15 cellular contexts compared by ENCODE assay signal in the genomic region with DNA sequence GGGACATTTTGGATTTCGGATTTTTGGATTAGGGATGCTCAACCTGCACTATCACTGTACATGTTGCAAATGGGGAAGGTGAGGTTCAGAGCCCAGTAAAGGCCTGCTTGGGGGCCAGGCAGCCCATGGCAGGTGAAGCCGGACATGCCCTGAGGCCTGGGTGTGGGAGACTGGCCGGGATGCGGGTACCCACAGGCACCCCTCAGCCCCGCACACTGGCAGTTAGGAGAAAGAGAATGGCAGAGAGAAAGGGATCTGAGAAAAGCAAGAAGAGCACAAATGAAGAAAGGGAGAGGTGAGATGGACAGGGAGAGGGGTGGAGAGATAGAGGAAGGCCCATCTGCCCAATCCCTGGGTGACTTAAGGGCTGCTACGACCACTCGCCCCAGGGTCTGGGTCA. TPM values are rescaled to one million over a fixed set of nuclear protein-coding genes. Genes with fewer than 3 reads are reported as not detected.
DNase-seq lines count a peak whose midpoint lies in the region; FAIRE-seq and TF ChIP-seq lines count a peak whose summit lies in the region.
"Had no signal": no experiment of that assay in that cellular context is flagged by ENCODE, and none has a peak within 500 bp of the region (broad histone marks: within the 10 kb centered on the region; RNA-seq: fewer than 3 reads in every experiment).

No MANE protein-coding gene starts in this region.

- no peaks in the 10 kb centered on the region for H3K9me3 Mint-ChIP-seq in type B pancreatic cell

- H3K9ac ChIP-seq in H1 (replicated peaks in 1 of 4; ENCODE audit: extremely low read depth in 1 of 4, low read depth in 3 of 4, low read length in 3 of 4) (no peak overlapping the region), neuronal stem cell (ENCODE audit: low read depth, low read length, poor library complexity) (no peak overlapping the region)

- H4K91ac ChIP-seq in H1 (replicated peaks; ENCODE audit: insufficient read length, low read length): no peak overlapping the region
- H4K91ac ChIP-seq in neuronal stem cell (ENCODE audit: low read depth, low read length, poor library complexity): no peak overlapping the region

- H4K20me1 ChIP-seq in PC-9 (ENCODE audit: insufficient read depth): no peaks in the 10 kb centered on the region
- H4K20me1 ChIP-seq in H1 (replicated peaks in 1 of 2; ENCODE audit: control insufficient read depth in 1 of 2, insufficient read depth in 2 of 2, low read length in 2 of 2): no peaks in the 10 kb centered on the region
- H4K20me1 ChIP-seq: BLaER1 treated with 17β-estradiol and CSF1 and Interleukin-3, amounts not matched to agents 10 nM and 100 nM had no signal

- H3K4me3 ChIP-seq in PC-9: no peak overlapping the region
- H3K4me3 ChIP-seq in H1 (ENCODE audit: extremely low read depth in 1 of 4, insufficient read depth in 2 of 4, low read depth in 3 of 4, low read length in 4 of 4): no peak overlapping the region
- H3K4me3 ChIP-seq in neuronal stem cell (ENCODE audit: low read length in 2 of 2): no peak overlapping the region
- no peak overlapping the region for H3K4me3 ChIP-seq in A673 (ENCODE audit: low read depth, low read length, poor library complexity, severe bottlenecking)
- H3K4me3 ChIP-seq: BLaER1 treated with 17β-estradiol and CSF1 and Interleukin-3, amounts not matched to agents 10 nM and 100 nM; HAP-1 had no signal

- TF ChIP-seq POLR2A in H1 (IDR thresholded peaks at IDR 0.05; ENCODE audit: control extremely low read depth in 1 of 2, low read depth in 2 of 2, low read length in 2 of 2): no peak

- peak overlapping the region; percentile 93 for H3K27ac ChIP-seq in PC-9
- H3K27ac ChIP-seq in H1 (ENCODE audit: low read depth, low read length): no peak overlapping the region
- H3K27ac ChIP-seq in neuronal stem cell (replicated peaks; ENCODE audit: low read length): no peak overlapping the region
- no peak overlapping the region for H3K27ac ChIP-seq in A673 (ENCODE audit: low read depth, low read length, poor library complexity, severe bottlenecking)

- H3K14ac ChIP-seq in H1 (ENCODE audit: insufficient read length) (no peak overlapping the region), neuronal stem cell (ENCODE audit: low read length) (no peak overlapping the region)

- no peak for TF ChIP-seq RAD21 in H1 (IDR thresholded peaks at IDR 0.05 in 1 of 2, conservative IDR thresholded peaks at IDR 0.05 in 1 of 2; ENCODE audit: low read depth in 2 of 2, low read length in 2 of 2)

- H3K56ac ChIP-seq in H1 (replicated peaks; ENCODE audit: insufficient read length, low read depth, low read length): no peak overlapping the region

- no peaks in the 10 kb centered on the region for H3K36me3 Mint-ChIP-seq in type B pancreatic cell

- H3K23me2 ChIP-seq in H1 (ENCODE audit: low read depth, low read length): no peaks in the 10 kb centered on the region

- H3K4ac ChIP-seq in H1 (replicated peaks; ENCODE audit: insufficient read length, low read depth, low read length) (no peak overlapping the region), neuronal stem cell (ENCODE audit: low read length) (no peak overlapping the region)

- no peaks in the 10 kb centered on the region for H3K36me3 ChIP-seq in PC-9 (ENCODE audit: low read depth)
- H3K36me3 ChIP-seq in H1 (ENCODE audit: control insufficient read depth in 2 of 4, insufficient read depth in 4 of 4, low read length in 3 of 4): no peaks in the 10 kb centered on the region
- no peaks in the 10 kb centered on the region for H3K36me3 ChIP-seq in neuronal stem cell (replicated peaks in 1 of 2; ENCODE audit: control insufficient read depth in 2 of 2, insufficient read depth in 2 of 2, low read length in 2 of 2)
- H3K36me3 ChIP-seq in A673 (ENCODE audit: insufficient read depth, low read length, poor library complexity, severe bottlenecking): no peaks in the 10 kb centered on the region
- H3K36me3 ChIP-seq: BLaER1 treated with 17β-estradiol and CSF1 and Interleukin-3, amounts not matched to agents 10 nM and 100 nM; HAP-1 had no signal

- 91% methylated on average over 7 of the region's 7 CpGs; no CpG with 5 or more reads in 1 of the 2 experiments for WGBS in H1 (ENCODE audit: extremely low coverage in 1 of 2, insufficient coverage in 1 of 2, insufficient read length in 1 of 2, insufficient replicate concordance in 2 of 2, low coverage in 1 of 2, low lambda C conversion rate in 2 of 2, missing lambda C conversion rate in 1 of 2), 2 experiments
- no CpG with 5 or more reads among the region's 7 CpGs for WGBS in neuronal stem cell (ENCODE audit: extremely low coverage in 2 of 2, insufficient read length in 2 of 2, insufficient replicate concordance in 1 of 2), 2 donors

- no peaks in the 10 kb centered on the region for H3K27me3 ChIP-seq in PC-9 (ENCODE audit: insufficient read depth, low read depth)
- H3K27me3 ChIP-seq in H1 (replicated peaks in 1 of 4; ENCODE audit: control insufficient read depth in 3 of 4, extremely low read depth in 1 of 4, insufficient read depth in 3 of 4, low read length in 3 of 4): no peaks in the 10 kb centered on the region
- H3K27me3 ChIP-seq in neuronal stem cell (ENCODE audit: control insufficient read depth in 3 of 3, insufficient read depth in 3 of 3, low read depth in 1 of 3, low read length in 3 of 3): no peaks in the 10 kb centered on the region
- no peaks in the 10 kb centered on the region for H3K27me3 ChIP-seq in A673 (replicated peaks; ENCODE audit: insufficient read depth, low read depth, low read length, poor library complexity)
- H3K27me3 ChIP-seq: BLaER1 treated with 17β-estradiol and CSF1 and Interleukin-3, amounts not matched to agents 10 nM and 100 nM had no signal

- H3K79me2 ChIP-seq in PC-9 (ENCODE audit: low read depth): no peaks in the 10 kb centered on the region
- H3K79me2 ChIP-seq in H1 (ENCODE audit: control insufficient read depth in 1 of 2, insufficient read depth in 2 of 2, low read length in 2 of 2): no peaks in the 10 kb centered on the region

- H4K8ac ChIP-seq in H1 (ENCODE audit: extremely low read depth, insufficient read depth, low read length) (peak overlapping the region; percentile 68; the same call in 1 of the 2 replicates), neuronal stem cell (ENCODE audit: low read depth, low read length) (no peak overlapping the region)

- H2BK12ac ChIP-seq in H1 (ENCODE audit: low read depth, low read length) (no peak overlapping the region), neuronal stem cell (ENCODE audit: low read length) (peak overlapping the region; percentile 73)

- POLR2A ChIA-PET in PC-9 (lab: Charles Lee; ENCODE audit: unreplicated experiment): no interaction called here
- POLR2A ChIA-PET in H1 (lab: Charles Lee; ENCODE audit: partially characterized antibody): interaction anchor here (1.9 kb wide), 1 partner anchor 16 kb away, joined by 5 read pairs; no protein-coding TSS in a partner anchor
- POLR2A ChIA-PET in A673 (lab: Charles Lee; ENCODE audit: low non-redundant PET): no interaction called here

- H2AK5ac ChIP-seq in H1 (ENCODE audit: low read depth, low read length) (no peak overlapping the region), neuronal stem cell (ENCODE audit: low read depth, low read length) (peak overlapping the region; percentile 94)

- no peak overlapping the region for H2BK20ac ChIP-seq in H1 (ENCODE audit: low read length)

- H3K27ac Mint-ChIP-seq in type B pancreatic cell: no peak overlapping the region

- H3K79me1 ChIP-seq in H1 (ENCODE audit: low read depth, low read length) (no peaks in the 10 kb centered on the region), neuronal stem cell (ENCODE audit: low read depth, low read length) (no peaks in the 10 kb centered on the region)

- DNase-seq in PC-9: no peak
- no peak for DNase-seq in H1 (ENCODE audit: low read depth in 1 of 2, low spot score in 2 of 2)
- no peak for DNase-seq in neuronal stem cell (ENCODE audit: low spot score)
- DNase-seq in AML-193 (lab: John Stamatoyannopoulos, UW): no peak
- DNase-seq in putamen (ENCODE audit: low spot score): no peak
- DNase-seq in type B pancreatic cell (ENCODE audit: extremely low spot score, unreplicated experiment): no peak
- no peak for DNase-seq in A673 (ENCODE audit: low spot score)
- DNase-seq: DMS153; NCI-H146; NCI-H526 treated with DMSO at 0.1 percent for 48 hours; NK-92 treated with Interleukin-12 subunit alpha and Interleukin-12 subunit beta, amount 100 ng/mL, for 24 hours; Right ventricle myocardium superior had no signal

- H3K9me2 ChIP-seq in PC-9 (ENCODE audit: insufficient read depth): no peaks in the 10 kb centered on the region

- H3K4me1 ChIP-seq in PC-9 (replicated peaks; ENCODE audit: insufficient read depth) (peaks cover 39% of the 10 kb centered on the region), H1 (replicated peaks in 1 of 4; ENCODE audit: control insufficient read depth in 3 of 4, insufficient read depth in 4 of 4, low read length in 3 of 4) (no peaks in the 10 kb centered on the region), neuronal stem cell (ENCODE audit: control insufficient read depth in 2 of 2, insufficient read depth in 1 of 2, low read depth in 1 of 2, low read length in 2 of 2) (peaks cover 0 to 7% of the 10 kb centered on the region in 2 donors), A673 (ENCODE audit: insufficient read depth, low read length, poor library complexity, severe bottlenecking) (peaks cover 6% of the 10 kb centered on the region)
- H3K4me1 ChIP-seq: HAP-1 had no signal

- TF ChIP-seq CTCF in PC-9 (conservative IDR thresholded peaks at IDR 0.05) (no peak), H1 (IDR thresholded peaks at IDR 0.05; ENCODE audit: control extremely low read depth in 1 of 3, insufficient read depth in 1 of 3, low read depth in 1 of 3, low read length in 3 of 3) (no peak), type B pancreatic cell (conservative IDR thresholded peaks at IDR 0.05) (no peak), A673 (conservative IDR thresholded peaks at IDR 0.05; ENCODE audit: low read depth, low read length) (no peak)

- H3K23ac ChIP-seq in H1 (ENCODE audit: insufficient read length) (no peak overlapping the region), neuronal stem cell (ENCODE audit: low read depth, low read length, poor library complexity) (no peak overlapping the region)

- H3F3A ChIP-seq in PC-9 (ENCODE audit: insufficient read depth, low read depth): peaks cover 46% of the 10 kb centered on the region

- H3K9me3 ChIP-seq in PC-9 (ENCODE audit: insufficient read depth, low read depth): no peaks in the 10 kb centered on the region
- H3K9me3 ChIP-seq in H1 (ENCODE audit: insufficient read depth in 2 of 2, low read depth in 1 of 2, low read length in 1 of 2): no peaks in the 10 kb centered on the region
- no peaks in the 10 kb centered on the region for H3K9me3 ChIP-seq in neuronal stem cell (replicated peaks in 1 of 2; ENCODE audit: control insufficient read depth in 2 of 2, insufficient read depth in 1 of 2, low read depth in 1 of 2, low read length in 2 of 2)
- H3K9me3 ChIP-seq in A673 (ENCODE audit: low read depth, low read length, poor library complexity, severe bottlenecking): no peaks in the 10 kb centered on the region
- H3K9me3 ChIP-seq: BLaER1 treated with 17β-estradiol and CSF1 and Interleukin-3, amounts not matched to agents 10 nM and 100 nM; HAP-1 had no signal

- peaks cover 8% of the 10 kb centered on the region for H3K4me1 Mint-ChIP-seq in type B pancreatic cell (ENCODE audit: unreplicated experiment)

- intact Hi-C loops in PC-9 (cut with micrococcal nuclease; ENCODE audit: unreplicated experiment): no loop called here
- intact Hi-C loops in A673 (cut with micrococcal nuclease; ENCODE audit: unreplicated experiment): no loop called here

- H2BK15ac ChIP-seq in H1 (ENCODE audit: low read length) (no peak overlapping the region), neuronal stem cell (ENCODE audit: low read length) (peak overlapping the region; percentile 93)

- BruUV-seq in PC-9 (replicated peaks; lab: Mats Ljungman, UMichigan): no TSS peak
- BruUV-seq in A673 (replicated peaks; lab: Mats Ljungman, UMichigan): no TSS peak

- H3K27me3 Mint-ChIP-seq in type B pancreatic cell: no peaks in the 10 kb centered on the region

- H3K4me3 Mint-ChIP-seq in type B pancreatic cell: no peak overlapping the region

- no peak for FAIRE-seq in H1 (lab: Jason Lieb, UNC)
- FAIRE-seq: HTR-8/SVneo had no signal

- H3K18ac ChIP-seq in H1 (ENCODE audit: extremely low read depth, low read length) (no peak overlapping the region), neuronal stem cell (ENCODE audit: low read length) (peak overlapping the region; percentile 80)

- peak overlapping the region; percentile 66 for H3K4me2 ChIP-seq in PC-9
- no peak overlapping the region for H3K4me2 ChIP-seq in H1 (ENCODE audit: insufficient read depth in 1 of 2, low read depth in 2 of 2, low read length in 2 of 2)
- no peak overlapping the region for H3K4me2 ChIP-seq in neuronal stem cell (ENCODE audit: insufficient read depth, low read length, poor library complexity, severe bottlenecking)

- CTCF ChIA-PET in PC-9 (lab: Charles Lee): no interaction called here
- CTCF ChIA-PET in H1 (lab: Charles Lee; ENCODE audit: partially characterized antibody): interaction anchor here (1.0 kb wide), 1 partner anchor 209 kb away, joined by 4 read pairs; no protein-coding TSS in a partner anchor
- CTCF ChIA-PET in A673 (lab: Charles Lee): no interaction called here

- H2AFZ ChIP-seq in PC-9: no peak overlapping the region
- no peak overlapping the region for H2AFZ ChIP-seq in H1 (ENCODE audit: low read length)
- H2AFZ ChIP-seq in neuronal stem cell (ENCODE audit: low read length): no peak overlapping the region

- TF ChIP-seq EP300 in H1 (IDR thresholded peaks at IDR 0.05; ENCODE audit: borderline replicate concordance in 1 of 2, low read depth in 2 of 2, low read length in 2 of 2): no peak

- H4K5ac ChIP-seq in H1 (ENCODE audit: insufficient read length, low read depth, low read length): no peak overlapping the region

- H2BK120ac ChIP-seq in H1 (replicated peaks; ENCODE audit: low read depth, low read length) (no peak overlapping the region), neuronal stem cell (ENCODE audit: low read depth, low read length) (no peak overlapping the region)

- H2BK5ac ChIP-seq in H1 (ENCODE audit: low read depth, low read length): 0 out of 2 replicates have a peak overlapping the region, but pooled peaks have one; percentile 16
- peak overlapping the region; percentile 75 for H2BK5ac ChIP-seq in neuronal stem cell (ENCODE audit: low read length)

RNA-seq across cellular contexts. Expression of a gene that starts 52.8 kb away (rescaled TPM):
- total RNA-seq in PC-9 (2021): not detected in 2 replicates
- not detected in 2 replicates for total RNA-seq in H1 (2021; fragmentation: NEBNext Ultra II Directional; extraction: Animal tissue kit (Norgen Biotek cat#: 25700))
- polyA plus RNA-seq in H1 (2011; rRNA removed): not detected in 2 replicates
- polyA plus RNA-seq in H1 (2011; cell fraction: cytosol; rRNA removed): not detected
- not detected for polyA plus RNA-seq in H1 (2011; cell fraction: nucleus; rRNA removed)
- polyA plus RNA-seq in H1 (2012, experiment 1 of 2): not detected in 4 replicates
- not detected for polyA plus RNA-seq in H1 (2012, experiment 2 of 2)
- not detected for polyA plus RNA-seq in H1 (2013, experiment 1 of 2)
- not detected for polyA plus RNA-seq in H1 (2013, experiment 2 of 2)
- not detected in 2 replicates for polyA minus RNA-seq in H1 (2011; rRNA and poly(A)+ RNA removed)
- polyA minus RNA-seq in H1 (2011; cell fraction: cytosol; rRNA and poly(A)+ RNA removed): not detected
- not detected for polyA minus RNA-seq in H1 (2011; cell fraction: nucleus; rRNA and poly(A)+ RNA removed)
- not detected for polyA plus RNA-seq in neuronal stem cell (2013, experiment 1 of 2)
- not detected for polyA plus RNA-seq in neuronal stem cell (2013, experiment 2 of 2)
- total RNA-seq in type B pancreatic cell (ENCODE audit: low replicate concordance): not detected in 2 replicates
- total RNA-seq in A673 (2021): not detected in 2 replicates
- total RNA-seq: Right ventricle myocardium superior had no signal
